11 cellular contexts compared by ENCODE assay signal in the genomic region with DNA sequence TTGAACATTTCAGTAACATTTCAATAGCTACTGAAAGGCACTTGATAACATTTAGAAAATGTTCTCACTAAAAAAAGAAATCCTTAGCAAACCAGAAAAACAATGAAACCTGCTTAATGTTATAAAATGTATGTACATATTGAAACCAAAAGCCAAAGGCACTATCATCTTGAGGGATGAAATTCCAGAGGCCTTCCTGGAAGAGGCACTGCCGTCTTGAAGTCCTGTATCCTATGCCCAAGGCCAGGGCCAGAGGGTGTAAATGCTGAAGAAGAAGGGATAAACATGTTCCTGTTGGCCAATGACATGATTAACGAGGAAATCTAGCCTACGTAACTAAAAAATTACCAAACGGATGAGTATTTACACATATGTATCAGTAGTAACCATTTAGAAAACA. TPM values are rescaled to one million over a fixed set of nuclear protein-coding genes. Genes with fewer than 3 reads are reported as not detected.
"Had no signal": no experiment of that assay in that cellular context is flagged by ENCODE, and none has a peak within 500 bp of the region (broad histone marks: within the 10 kb centered on the region; RNA-seq: fewer than 3 reads in every experiment).

No MANE protein-coding gene starts in this region.

- H2AFZ ChIP-seq: GM23248, GM23338 had no signal

- H3K9me3 ChIP-seq: HAP-1 had no signal

- ATAC-seq: GM23338, HCT116 had no signal

- DNase-seq: GM23248, GOT3, H7, H9, HCEC 1CT, HFFc6 had no signal

- FAIRE-seq: H1, H54 had no signal

- H3K4me1 ChIP-seq: HAP-1 had no signal

- H3K4me2 ChIP-seq: GM23338 had no signal

- H3K4me3 ChIP-seq: GM23248, GM23338, HAP-1 had no signal

- H3K27ac ChIP-seq: GM23248 had no signal

- H3K9ac ChIP-seq: GM23248 had no signal

- H3K36me3 ChIP-seq: HAP-1 had no signal

RNA-seq across cellular contexts. Expression of a gene that starts 57.0 kb away (rescaled TPM):
- total RNA-seq: GM23248, HFFc6 had no signal
